Comparison of ENCODE assay signal across 8 cellular contexts in the genomic region with DNA sequence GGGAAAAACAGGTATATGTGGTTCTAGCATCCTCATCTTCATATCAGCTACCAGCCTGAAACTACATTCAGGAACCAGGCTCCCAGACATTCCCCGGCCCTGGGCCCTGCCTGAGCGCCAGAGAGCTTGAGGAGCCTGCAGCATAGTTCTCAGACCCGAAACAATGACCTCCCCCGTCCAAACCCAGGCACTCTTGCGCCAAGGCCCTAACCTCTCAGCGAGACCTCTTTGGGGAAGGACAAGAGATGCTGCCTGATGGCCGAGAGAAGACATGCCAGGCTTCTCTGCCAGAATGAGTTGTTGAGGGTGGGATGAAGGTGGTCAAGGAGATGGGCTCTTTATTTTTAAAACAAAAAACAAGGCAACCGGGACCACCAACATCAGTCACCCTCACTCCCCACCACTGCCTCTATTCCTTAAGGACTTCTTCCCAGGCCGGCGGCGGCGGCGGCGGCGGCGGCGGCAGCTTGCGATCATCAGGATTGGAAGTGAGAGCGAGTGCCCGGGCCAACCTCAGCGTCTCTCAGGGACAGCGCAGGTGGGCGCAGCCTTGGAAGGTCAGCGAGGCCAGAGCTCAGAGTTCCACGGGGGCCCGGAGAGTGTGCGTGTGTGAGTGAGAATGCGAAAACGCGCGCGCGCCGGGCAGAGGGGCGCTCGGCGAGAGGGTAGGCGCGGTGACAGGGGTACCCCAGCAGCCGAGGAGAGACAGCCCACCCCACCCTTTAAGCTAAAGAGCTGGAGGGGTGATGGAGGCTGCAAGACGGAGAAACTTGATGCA. TPM values are rescaled to one million over a fixed set of nuclear protein-coding genes. Genes with fewer than 3 reads are reported as not detected.
DNase-seq lines count a peak whose midpoint lies in the region; ATAC-seq and TF ChIP-seq lines count a peak whose summit lies in the region.

No MANE protein-coding gene starts in this region.

- H3K36me3 ChIP-seq in SJCRH30 (no peaks in the 10 kb centered on the region), mucosa of rectum (ENCODE audit: control insufficient read depth in 2 of 2, insufficient read depth in 2 of 2, low read length in 2 of 2) (no peaks in the 10 kb centered on the region), tibial nerve (no peaks in the 10 kb centered on the region)

- 6% methylated on average over 37 to 38 of the region's 41 CpGs for WGBS in tibial nerve, 2 donors

- H3K27me3 ChIP-seq in SJCRH30 (no peaks in the 10 kb centered on the region), mucosa of rectum (ENCODE audit: control insufficient read depth in 2 of 2, insufficient read depth in 2 of 2, low read length in 2 of 2) (peaks cover 5% of the 10 kb centered on the region in 2 donors), tibial nerve (no peaks in the 10 kb centered on the region)

- TF ChIP-seq POLR2A in tibial nerve (IDR thresholded peaks at IDR 0.05): no peak

- peak overlapping the region; percentile 10 to 56 for H3K9ac ChIP-seq in mucosa of rectum (ENCODE audit: low read depth in 1 of 2, low read length in 2 of 2)

- H3K4me3 ChIP-seq in GM08714 (ENCODE audit: low read length): peak overlapping the region; percentile 44; the same call in 1 of the 2 replicates
- H3K4me3 ChIP-seq in SJCRH30: peak overlapping the region; percentile 62
- H3K4me3 ChIP-seq in coronary artery: peak overlapping the region; percentile 83
- H3K4me3 ChIP-seq in mucosa of rectum (ENCODE audit: low read length in 2 of 2): peak overlapping the region; percentile 76 to 80
- H3K4me3 ChIP-seq in tibial nerve: peak overlapping the region; percentile 47 to 68 (median 60)

- no peak overlapping the region for H3K27ac ChIP-seq in SJCRH30
- H3K27ac ChIP-seq in coronary artery: peak overlapping the region; percentile 85 to 91
- no peak overlapping the region for H3K27ac ChIP-seq in mucosa of rectum (ENCODE audit: low read depth in 2 of 2, low read length in 2 of 2)
- H3K27ac ChIP-seq in tibial nerve: peak overlapping the region; percentile 44 to 75 (median 56)

- TF ChIP-seq CTCF in coronary artery (IDR thresholded peaks at IDR 0.05): no peak
- no peak for TF ChIP-seq CTCF in tibial nerve (IDR thresholded peaks at IDR 0.05)

- no peaks in the 10 kb centered on the region for H3K4me1 ChIP-seq in SJCRH30
- H3K4me1 ChIP-seq in mucosa of rectum (ENCODE audit: control insufficient read depth in 2 of 2, insufficient read depth in 2 of 2, low read length in 2 of 2): peaks cover 6 to 22% of the 10 kb centered on the region in 2 donors
- H3K4me1 ChIP-seq in tibial nerve: peaks cover 0 to 31% (median 0%) of the 10 kb centered on the region in 4 donors

- DNase-seq in SJCRH30 (peak; percentile 9 to 28), coronary artery (ENCODE audit: low spot score) (peak; percentile 77), tibial nerve (ENCODE audit: low spot score in 2 of 2) (peak in 1 of 2 donors; percentile 8), H4 (ENCODE audit: low spot score) (no peak), GM19240 (ENCODE audit: insufficient read length, low spot score) (no peak)

- no peak for ATAC-seq in HG03378 (IDR thresholded peaks at IDR 0.05; ENCODE audit: unreplicated experiment)

- H3K9me3 ChIP-seq in SJCRH30 (replicated peaks): no peaks in the 10 kb centered on the region
- H3K9me3 ChIP-seq in mucosa of rectum (ENCODE audit: control insufficient read depth in 2 of 2, low read length in 2 of 2): no peaks in the 10 kb centered on the region
- no peaks in the 10 kb centered on the region for H3K9me3 ChIP-seq in tibial nerve

- no peak for TF ChIP-seq EP300 in tibial nerve (IDR thresholded peaks at IDR 0.05)

RNA-seq across cellular contexts. Expression of a gene that starts 0.6 kb away (rescaled TPM):
- 20.9 and 25.2 TPM in 2 replicates for total RNA-seq in SJCRH30 (2014; rRNA removed; shearing (Covaris generic))
- 10 to 100 TPM; 16.3 to 32.4 (median 24.8) TPM for total RNA-seq in tibial nerve
- 6.0 and 8.0 TPM in 2 replicates for total RNA-seq in H4 (2014; rRNA removed; shearing (Covaris generic))

Comparison
In these comparisons a context has a peak if more than half of its experiments do, and no peak if none do; other contexts are left out.
1. DNase-seq: peak in SJCRH30 (2 of 2) and coronary artery (single experiment); none in H4 (single experiment) and GM19240 (single experiment).
2. H3K27ac ChIP-seq: peak in coronary artery (2 of 2) and tibial nerve (4 of 4); none in SJCRH30 (single experiment) and mucosa of rectum (0 of 2).
3. Peak in every context shown above with its lines, with median percentiles within 50 percentile points of each other: H3K4me3 ChIP-seq.